17 cellular contexts compared by ENCODE assay signal in the genomic region with DNA sequence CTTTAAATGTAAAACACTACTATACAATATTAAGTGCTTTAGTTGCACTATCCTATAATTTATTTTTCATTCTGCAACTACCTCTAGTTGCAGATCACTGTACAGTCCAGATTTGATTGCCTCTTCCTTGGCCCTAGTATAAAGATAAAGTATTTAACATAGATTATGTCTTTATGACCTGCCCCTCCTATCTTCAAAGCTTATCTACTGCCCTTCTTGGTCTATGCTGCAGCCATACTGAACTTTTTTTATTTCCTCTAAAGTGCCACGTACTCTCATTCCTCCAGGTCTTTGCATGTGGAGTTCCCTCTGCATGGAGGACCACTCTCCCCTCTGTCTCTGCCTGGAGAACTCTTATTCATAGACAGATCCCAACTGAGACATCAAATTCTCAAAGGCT.
A peak's percentile ranks its signal among the peaks of the same experiment; 100 is the strongest.
DNase-seq lines count a peak whose midpoint lies in the region; ATAC-seq and TF ChIP-seq lines count a peak whose summit lies in the region.
"Had no signal": no experiment of that assay in that cellular context is flagged by ENCODE, and none has a peak within 500 bp of the region (broad histone marks: within the 10 kb centered on the region; RNA-seq: fewer than 3 reads in every experiment).

No MANE protein-coding gene starts in this region.

- peak overlapping the region; percentile 80 for H3K27ac Mint-ChIP-seq in nephron progenitor cell
- peak overlapping the region; percentile 28 for H3K27ac Mint-ChIP-seq in type B pancreatic cell
- H3K27ac Mint-ChIP-seq: B cell; CD8-positive, alpha-beta T cell had no signal

- peaks cover 31% of the 10 kb centered on the region for H3K4me1 Mint-ChIP-seq in nephron progenitor cell
- H3K4me1 Mint-ChIP-seq in type B pancreatic cell (ENCODE audit: unreplicated experiment): peaks cover 31% of the 10 kb centered on the region
- H3K4me1 Mint-ChIP-seq: B cell had no signal

- H3K4me3 Mint-ChIP-seq in nephron progenitor cell (no peak overlapping the region), type B pancreatic cell (no peak overlapping the region)
- H3K4me3 Mint-ChIP-seq: B cell; CD8-positive, alpha-beta T cell had no signal

- peaks cover 67% of the 10 kb centered on the region for H3K79me2 ChIP-seq in hepatocyte

- H4K20me1 ChIP-seq in hepatocyte (ENCODE audit: insufficient read depth, poor library complexity, severe bottlenecking): no peaks in the 10 kb centered on the region
- H4K20me1 ChIP-seq: BLaER1 treated with 17β-estradiol and CSF1 and Interleukin-3, amounts not matched to agents 10 nM and 100 nM had no signal

- H3K27ac ChIP-seq in hepatocyte: peak overlapping the region; percentile 65
- H3K27ac ChIP-seq: BLaER1 treated with 17β-estradiol and CSF1 and Interleukin-3, amounts not matched to agents 10 nM and 100 nM had no signal

- peaks cover 4% of the 10 kb centered on the region for H3K36me3 Mint-ChIP-seq in nephron progenitor cell (ENCODE audit: low read depth)
- no peaks in the 10 kb centered on the region for H3K36me3 Mint-ChIP-seq in type B pancreatic cell
- H3K36me3 Mint-ChIP-seq: CD8-positive, alpha-beta T cell had no signal

- H3K27me3 ChIP-seq in hepatocyte: no peaks in the 10 kb centered on the region
- H3K27me3 ChIP-seq: BLaER1 treated with 17β-estradiol and CSF1 and Interleukin-3, amounts not matched to agents 10 nM and 100 nM had no signal

- H3K4me3 ChIP-seq in hepatocyte: no peak overlapping the region
- H3K4me3 ChIP-seq: BLaER1 treated with 17β-estradiol and CSF1 and Interleukin-3, amounts not matched to agents 10 nM and 100 nM; GM12878 had no signal

- H3K27me3 Mint-ChIP-seq in nephron progenitor cell (ENCODE audit: low read depth, poor library complexity) (no peaks in the 10 kb centered on the region), type B pancreatic cell (no peaks in the 10 kb centered on the region)

- ATAC-seq in GM19467 (IDR thresholded peaks at IDR 0.05; ENCODE audit: unreplicated experiment) (no peak), HG02840 (IDR thresholded peaks at IDR 0.05; ENCODE audit: low FRiP score, unreplicated experiment) (no peak)
- ATAC-seq: CD8-positive, alpha-beta T cell; GM12878 had no signal

- no peak overlapping the region for H2AFZ ChIP-seq in hepatocyte

- H3K4me1 ChIP-seq in hepatocyte (ENCODE audit: insufficient read depth): peaks cover 26% of the 10 kb centered on the region
- H3K4me1 ChIP-seq: BLaER1 treated with 17β-estradiol and CSF1 and Interleukin-3, amounts not matched to agents 10 nM and 100 nM had no signal

- H3K9me3 Mint-ChIP-seq in nephron progenitor cell: no peaks in the 10 kb centered on the region
- H3K9me3 Mint-ChIP-seq in type B pancreatic cell: peaks cover 4% of the 10 kb centered on the region
- H3K9me3 Mint-ChIP-seq: CD8-positive, alpha-beta T cell had no signal

- H3K9me2 ChIP-seq in hepatocyte (replicated peaks; ENCODE audit: insufficient read depth): no peaks in the 10 kb centered on the region

- WGBS in hepatocyte (ENCODE audit: low lambda C conversion rate, missing lambda C conversion rate): 59% methylated on average over 1 of the region's 1 CpG

- H3K4me2 ChIP-seq in hepatocyte: peak overlapping the region; percentile 31
- H3K4me2 ChIP-seq: BLaER1 treated with 17β-estradiol and CSF1 and Interleukin-3, amounts not matched to agents 10 nM and 100 nM had no signal

- TF ChIP-seq CTCF in hepatocyte (IDR thresholded peaks at IDR 0.05; ENCODE audit: poor library complexity) (no peak), nephron progenitor cell (IDR thresholded peaks at IDR 0.05) (no peak), type B pancreatic cell (conservative IDR thresholded peaks at IDR 0.05) (no peak)

- H3K36me3 ChIP-seq in hepatocyte (replicated peaks; ENCODE audit: insufficient read depth, low read depth): no peaks in the 10 kb centered on the region
- H3K36me3 ChIP-seq: BLaER1 treated with 17β-estradiol and CSF1 and Interleukin-3, amounts not matched to agents 10 nM and 100 nM had no signal

- DNase-seq in LoVo (ENCODE audit: low spot score): peak; percentile 19
- no peak for DNase-seq in hepatocyte (ENCODE audit: low spot score)
- DNase-seq in nephron progenitor cell: no peak
- no peak for DNase-seq in type B pancreatic cell (ENCODE audit: extremely low spot score, unreplicated experiment)
- no peak for DNase-seq in activated naive CD4-positive, alpha-beta T cell treated with Interleukin-2 at 50 U/mL for 16 hours
- DNase-seq: CD8-positive, alpha-beta T cell; DMS 273 treated with DMSO at 0.1 percent for 48 hours; DMS53; DND-41; EL; GOT3; H7 had no signal

- no peaks in the 10 kb centered on the region for H3K9me3 ChIP-seq in hepatocyte (ENCODE audit: low read depth)
- H3K9me3 ChIP-seq: BLaER1 treated with 17β-estradiol and CSF1 and Interleukin-3, amounts not matched to agents 10 nM and 100 nM had no signal
